ENCODE assay signal across 14 cellular contexts in genomic region chr7:86776136-86776535, GRCh38.
DNase-seq lines count a peak whose midpoint lies in the region; ATAC-seq lines count a peak whose summit lies in the region.
"Had no signal": no experiment of that assay in that cellular context is flagged by ENCODE, and none has a peak within 500 bp of the region (broad histone marks: within the 10 kb centered on the region; RNA-seq: fewer than 3 reads in every experiment).

No MANE protein-coding gene starts in this region.

- no peaks in the 10 kb centered on the region for H3K27me3 Mint-ChIP-seq in activated naive CD4-positive, alpha-beta T cell treated with anti-CD3 and anti-CD28 coated beads, Interleukin-2, amount 10 ng/mL, durations not matched to agents 7 days and 5 days
- H3K27me3 Mint-ChIP-seq: CD8-positive, alpha-beta memory T cell had no signal

- H3K4me1 Mint-ChIP-seq in activated naive CD4-positive, alpha-beta T cell treated with anti-CD3 and anti-CD28 coated beads, Interleukin-2, amount 10 ng/mL, durations not matched to agents 7 days and 5 days = no peaks in the 10 kb centered on the region
- H3K4me1 Mint-ChIP-seq: CD8-positive, alpha-beta memory T cell had no signal

- no peak overlapping the region for H3K4me3 Mint-ChIP-seq in activated naive CD4-positive, alpha-beta T cell treated with anti-CD3 and anti-CD28 coated beads, Interleukin-2, amount 10 ng/mL, durations not matched to agents 7 days and 5 days
- H3K4me3 Mint-ChIP-seq: CD8-positive, alpha-beta memory T cell; HFFc6 had no signal

- H3K36me3 Mint-ChIP-seq in activated naive CD4-positive, alpha-beta T cell treated with anti-CD3 and anti-CD28 coated beads, Interleukin-2, amount 10 ng/mL, durations not matched to agents 7 days and 5 days = no peaks in the 10 kb centered on the region
- H3K36me3 Mint-ChIP-seq: CD8-positive, alpha-beta memory T cell had no signal

- H3K9me3 Mint-ChIP-seq in activated naive CD4-positive, alpha-beta T cell treated with anti-CD3 and anti-CD28 coated beads, Interleukin-2, amount 10 ng/mL, durations not matched to agents 7 days and 5 days = no peaks in the 10 kb centered on the region

- H3K27ac Mint-ChIP-seq in activated naive CD4-positive, alpha-beta T cell treated with anti-CD3 and anti-CD28 coated beads, Interleukin-2, amount 10 ng/mL, durations not matched to agents 7 days and 5 days = no peak overlapping the region
- H3K27ac Mint-ChIP-seq: CD8-positive, alpha-beta memory T cell; HFFc6 had no signal

- CTCF ChIA-PET in activated naive CD4-positive, alpha-beta T cell treated with anti-CD3 and anti-CD28 coated beads, Interleukin-2, amount 10 ng/mL, durations not matched to agents 7 days and 5 days (lab: Charles Lee) = no interaction called here

- no peak for ATAC-seq in GM18858 (IDR thresholded peaks at IDR 0.05; ENCODE audit: unreplicated experiment)
- ATAC-seq: HepG2 had no signal

- DNase-seq in NCI-H1092 treated with DMSO at 0.1 percent for 48 hours (lab: John Stamatoyannopoulos, UW) (peak; percentile 14), NCI-H1092 (lab: John Stamatoyannopoulos, UW) (no peak), Ammon's horn (ENCODE audit: low spot score) (peak; percentile 35), NCI-H69 (lab: John Stamatoyannopoulos, UW) (peak; percentile 16), medulla oblongata (ENCODE audit: extremely low spot score) (peak; percentile 29), T-helper 2 cell (no peak)
- no peak for DNase-seq in activated naive CD4-positive, alpha-beta T cell treated with anti-CD3 and anti-CD28 coated beads, Interleukin-2, amount 10 ng/mL, durations not matched to agents 7 days and 5 days
- DNase-seq: CD8-positive, alpha-beta memory T cell; DMS 273 treated with DMSO at 0.1 percent for 48 hours; DMS79 treated with DMSO at 0.1 percent for 48 hours; EL; HFFc6 had no signal

Comparison
In these comparisons a context has a peak if more than half of its experiments do, and no peak if none do; other contexts are left out.
1. DNase-seq: peak in NCI-H1092 treated with DMSO at 0.1 percent for 48 hours (single experiment), Ammon's horn (single experiment), NCI-H69 (single experiment) and medulla oblongata (single experiment); none in NCI-H1092 (single experiment), T-helper 2 cell (0 of 5) and activated naive CD4-positive, alpha-beta T cell treated with anti-CD3 and anti-CD28 coated beads, Interleukin-2, amount 10 ng/mL, durations not matched to agents 7 days and 5 days (single experiment).